Comparison of ENCODE assay signal across 9 cellular contexts in the genomic region with DNA sequence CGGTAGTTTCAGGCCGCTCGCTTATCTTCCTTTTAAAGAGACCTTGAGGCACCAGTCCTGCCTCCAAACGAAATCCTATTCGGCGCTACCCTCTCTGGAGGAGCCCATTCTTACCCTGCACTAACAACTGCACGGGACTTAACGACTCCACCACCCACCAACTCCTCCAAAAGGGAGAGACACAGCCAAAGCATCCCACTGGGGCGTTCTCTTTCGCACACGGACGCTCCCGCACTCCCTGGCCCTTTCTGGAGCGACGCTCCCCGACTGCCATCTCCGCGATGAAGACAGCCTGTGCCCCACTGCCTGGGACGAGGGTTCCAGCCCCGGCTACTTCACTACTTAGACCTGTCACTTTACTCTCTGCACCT. TPM values are rescaled to one million over a fixed set of nuclear protein-coding genes. Genes with fewer than 3 reads are reported as not detected.
A peak's percentile ranks its signal among the peaks of the same experiment; 100 is the strongest.
DNase-seq lines count a peak whose midpoint lies in the region; ATAC-seq, FAIRE-seq and TF ChIP-seq lines count a peak whose summit lies in the region.
"Had no signal": no experiment of that assay in that cellular context is flagged by ENCODE, and none has a peak within 500 bp of the region (broad histone marks: within the 10 kb centered on the region; RNA-seq: fewer than 3 reads in every experiment).

No MANE protein-coding gene starts in this region.

- no peak for TF ChIP-seq POLR2A in K562 (conservative IDR thresholded peaks at IDR 0.05)

- intact Hi-C loops in K562 (cut with micrococcal nuclease), result loop anchor here (2.0 kb wide), 1 partner anchor 32 kb away; no protein-coding TSS in a partner anchor

- H3K4me1 ChIP-seq in K562 (replicated peaks in 1 of 2; ENCODE audit: control insufficient read depth in 2 of 2, insufficient read depth in 2 of 2, low read length in 2 of 2), result peaks cover 13 to 31% of the 10 kb centered on the region in 2 experiments
- peaks cover 5% of the 10 kb centered on the region for H3K4me1 ChIP-seq in keratinocyte (ENCODE audit: control insufficient read depth, extremely low read depth, insufficient read depth, low read length)
- peaks cover 0 to 25% (median 20%) of the 10 kb centered on the region in 5 donors for H3K4me1 ChIP-seq in subcutaneous abdominal adipose tissue (ENCODE audit: control insufficient read depth in 5 of 5, insufficient read depth in 5 of 5, low read length in 5 of 5)

- FAIRE-seq in K562 (lab: Jason Lieb, UNC) (no peak), keratinocyte (lab: Jason Lieb, UNC) (no peak)

- H3K9me1 ChIP-seq in K562 (ENCODE audit: control insufficient read depth, insufficient read depth, low read length) (no peaks in the 10 kb centered on the region), keratinocyte (ENCODE audit: control insufficient read depth, extremely low read depth, insufficient read depth, low read length) (no peaks in the 10 kb centered on the region)

- no peaks in the 10 kb centered on the region for H3K27me3 ChIP-seq in K562 (ENCODE audit: control insufficient read depth in 2 of 2, insufficient read depth in 2 of 2, low read length in 2 of 2)
- H3K27me3 ChIP-seq in keratinocyte (ENCODE audit: control insufficient read depth, extremely low read depth, insufficient read depth, low read length), result no peaks in the 10 kb centered on the region
- H3K27me3 ChIP-seq in subcutaneous abdominal adipose tissue (ENCODE audit: control insufficient read depth in 5 of 5, insufficient read depth in 4 of 5, low read length in 5 of 5), result no peaks in the 10 kb centered on the region

- in situ Hi-C loops in K562 (cut with MboI), result loop anchor here (25.0 kb wide), 1 partner anchor 570 kb away; a partner anchor contains a TSS

- H3K4me3 ChIP-seq in GM12875 (ENCODE audit: low read depth, low read length), result peak overlapping the region; percentile 87
- H3K4me3 ChIP-seq in K562, result peak overlapping the region; percentile 61
- peak overlapping the region; percentile 49 to 76 (median 68) for H3K4me3 ChIP-seq in keratinocyte (ENCODE audit: control insufficient read depth in 2 of 3, extremely low read depth in 1 of 3, insufficient read depth in 2 of 3, low read depth in 1 of 3, low read length in 3 of 3)
- peak overlapping the region; percentile 72 to 88 (median 84) for H3K4me3 ChIP-seq in subcutaneous abdominal adipose tissue (ENCODE audit: low read depth in 1 of 5, low read length in 5 of 5)

- WGBS in K562 (ENCODE audit: insufficient coverage, low coverage, missing lambda C conversion rate), result 1% methylated on average over 13 of the region's 20 CpGs

- H3K79me2 ChIP-seq in K562 (ENCODE audit: control insufficient read depth, insufficient read depth, low read length) (no peaks in the 10 kb centered on the region; the same call in 2 of the 3 replicates), keratinocyte (ENCODE audit: control insufficient read depth, insufficient read depth, low read length) (no peaks in the 10 kb centered on the region)

- dilution Hi-C loops in keratinocyte (cut with MboI; ENCODE audit: extremely low pct_ligation_motif_present, low sequenced_read_pairs), result no loop called here

- H4K20me1 ChIP-seq in K562 (replicated peaks; ENCODE audit: control insufficient read depth, insufficient read depth, low read length) (no peaks in the 10 kb centered on the region), keratinocyte (ENCODE audit: control insufficient read depth, extremely low read depth, insufficient read depth, low read length) (no peaks in the 10 kb centered on the region)

- TF ChIP-seq CTCF in GM12875 (IDR thresholded peaks at IDR 0.05; ENCODE audit: borderline replicate concordance, insufficient read depth, low read depth, low read length), result no peak
- TF ChIP-seq CTCF in K562 (IDR thresholded peaks at IDR 0.05 in 2 of 3, conservative IDR thresholded peaks at IDR 0.05 in 1 of 3; ENCODE audit: insufficient read depth in 2 of 3, low read depth in 1 of 3, low read length in 3 of 3), result no peak
- TF ChIP-seq CTCF in keratinocyte (optimal IDR thresholded peaks at IDR 0.05 in 1 of 3, IDR thresholded peaks at IDR 0.05 in 1 of 3, conservative IDR thresholded peaks at IDR 0.05 in 1 of 3; ENCODE audit: extremely low read depth in 1 of 3, insufficient read depth in 2 of 3, low read length in 3 of 3), result no peak

- H3K27ac ChIP-seq in K562 (ENCODE audit: extremely low read depth, low read depth, low read length), result peak overlapping the region; percentile 69; the same call in 1 of the 3 replicates
- H3K27ac ChIP-seq in keratinocyte (ENCODE audit: control insufficient read depth, insufficient read depth, low read length), result no peak overlapping the region
- peak overlapping the region; percentile 90 for H3K27ac ChIP-seq in subcutaneous abdominal adipose tissue (ENCODE audit: low read depth, low read length)
- H3K27ac ChIP-seq: SK-N-MC had no signal

- no peaks in the 10 kb centered on the region for H3K36me3 ChIP-seq in K562 (ENCODE audit: control insufficient read depth, insufficient read depth, low read length)
- no peaks in the 10 kb centered on the region for H3K36me3 ChIP-seq in keratinocyte (ENCODE audit: control insufficient read depth in 2 of 2, extremely low read depth in 1 of 2, insufficient read depth in 2 of 2, low read length in 2 of 2)
- no peaks in the 10 kb centered on the region for H3K36me3 ChIP-seq in subcutaneous abdominal adipose tissue (ENCODE audit: control insufficient read depth in 5 of 5, insufficient read depth in 5 of 5, low read length in 5 of 5)

- ATAC-seq in HG03280 (IDR thresholded peaks at IDR 0.05; ENCODE audit: unreplicated experiment) (peak; percentile 1), K562 (peak; percentile 43), GM19023 (IDR thresholded peaks at IDR 0.05; ENCODE audit: unreplicated experiment) (no peak)

- BruUV-seq in K562 (replicated peaks; lab: Mats Ljungman, UMichigan), result TSS peak; percentile 61

- TF ChIP-seq EP300 in K562 (IDR thresholded peaks at IDR 0.05; ENCODE audit: low read length), result no peak

- TF ChIP-seq RAD21 in K562 (CRISPR knock-in tag; conservative IDR thresholded peaks at IDR 0.05 in 1 of 2, IDR thresholded peaks at IDR 0.05 in 1 of 2), result no peak

- H3K9me3 ChIP-seq in K562 (replicated peaks; ENCODE audit: control insufficient read depth, insufficient read depth, low read depth, low read length) (no peaks in the 10 kb centered on the region), keratinocyte (ENCODE audit: control insufficient read depth, low read depth, low read length) (no peaks in the 10 kb centered on the region), subcutaneous abdominal adipose tissue (ENCODE audit: control insufficient read depth in 5 of 5, low read length in 5 of 5) (no peaks in the 10 kb centered on the region)

- H3K4me2 ChIP-seq in K562 (ENCODE audit: insufficient read depth, low read length) (peak overlapping the region; percentile 72), keratinocyte (ENCODE audit: control insufficient read depth, extremely low read depth, insufficient read depth, low read depth, low read length) (peak overlapping the region; percentile 89)

- CTCF ChIA-PET in K562 (lab: Yijun Ruan, JAX; ENCODE audit: low intra/inter-chr PET ratio), result no interaction called here

- DNase-seq in K562 (ENCODE audit: extremely low read depth in 1 of 4, low spot score in 3 of 4) (peak in 1 of 4 experiments; percentile 30), keratinocyte (ENCODE audit: low read depth, low spot score) (no peak), CD1c-positive myeloid dendritic cell (ENCODE audit: extremely low spot score) (no peak)
- DNase-seq in activated CD4-positive, alpha-beta T cell treated with anti-CD3 and anti-CD28 coated beads for 4 hours, result no peak

- POLR2A ChIA-PET in K562 (lab: Yijun Ruan, JAX), result interaction anchor here (0.7 to 1.6 kb wide), 4 partner anchors 9 to 82 kb away, joined by 3 to 4 read pairs (median 3); no protein-coding TSS in a partner anchor

- H3K9ac ChIP-seq in K562 (ENCODE audit: insufficient read depth in 1 of 2, low read depth in 2 of 2, low read length in 2 of 2), result peak overlapping the region; percentile 51 to 95
- peak overlapping the region; percentile 74 for H3K9ac ChIP-seq in keratinocyte (ENCODE audit: control insufficient read depth, extremely low read depth, insufficient read depth, low read length)
- H3K9ac ChIP-seq in subcutaneous abdominal adipose tissue (ENCODE audit: low read length in 5 of 5), result peak overlapping the region; percentile 75 to 91 (median 88)

- H2AFZ ChIP-seq in K562 (ENCODE audit: low read depth, low read length), result peak overlapping the region; percentile 82
- H2AFZ ChIP-seq in keratinocyte (ENCODE audit: control insufficient read depth, low read length), result peak overlapping the region; percentile 99

RNA-seq across cellular contexts. Expression of a gene that starts 0.6 kb away (rescaled TPM):
- total RNA-seq in K562 (2011; cell fraction: chromatin; rRNA removed; ENCODE audit: low replicate concordance), result 11.5 and 32.3 TPM in 2 replicates
- 9.7 and 12.8 TPM in 2 replicates for total RNA-seq in K562 (2011; cell fraction: nucleolus; rRNA removed)
- 19.5 and 23.9 TPM in 2 replicates for total RNA-seq in K562 (2011; cell fraction: nucleoplasm; rRNA removed)
- total RNA-seq in K562 (2014; rRNA removed) (6.9 and 12.4 TPM in 2 replicates), K562 (2014; rRNA removed; fragmentation: Illumina TruSeq; extraction: Trizol) (9.2 and 9.4 TPM in 2 replicates), K562 (2015; rRNA removed; fragmentation: Illumina TruSeq; extraction: Trizol) (14.6 and 15.0 TPM in 2 replicates), K562 (2021) (6.8 and 7.3 TPM in 2 replicates)
- polyA plus RNA-seq in K562 (2011; rRNA removed) (14.0 and 15.1 TPM in 2 replicates), K562 (2014; fragmentation: Illumina TruSeq; extraction: Trizol) (7.8 and 7.9 TPM in 2 replicates), K562 (2014; fragmentation: Nextera tagmentation; extraction: Ambion mirVana) (1 to 10 TPM; 1.6 to 2.9 TPM), K562 (2014; rRNA removed) (6.5 and 7.6 TPM in 2 replicates), keratinocyte (4.6 to 7.9 TPM (median 6.2 TPM) in 3 replicates)
- polyA plus RNA-seq in K562 (2011; cell fraction: cytosol; rRNA removed), result 4.3 and 9.1 TPM in 2 replicates
- polyA plus RNA-seq in K562 (2011; cell fraction: nucleus; rRNA removed), result 10.0 and 14.7 TPM in 2 replicates
- 10.4 and 20.1 TPM in 2 replicates for polyA plus RNA-seq in K562 (2012)
- 17.3 and 21.2 TPM in 2 replicates for polyA minus RNA-seq in K562 (2011; rRNA and poly(A)+ RNA removed)
- 8.4 and 10.6 TPM in 2 replicates for polyA minus RNA-seq in K562 (2011; cell fraction: cytosol; rRNA and poly(A)+ RNA removed)
- 12.8 and 14.8 TPM in 2 replicates for polyA minus RNA-seq in K562 (2011; cell fraction: nucleus; rRNA and poly(A)+ RNA removed)
- 1.9 TPM for polyA plus RNA-seq in keratinocyte (2011; ENCODE audit: low read depth)
- 2.1 and 3.6 TPM in 2 replicates for polyA plus RNA-seq in keratinocyte (2011; cell fraction: cytosol; rRNA removed)
- polyA plus RNA-seq in keratinocyte (2011; cell fraction: nucleus; rRNA removed), result 7.6 and 10.5 TPM in 2 replicates
- 3.4 and 4.3 TPM in 2 replicates for polyA plus RNA-seq in keratinocyte (2012; ENCODE audit: low replicate concordance)
- 1.8 to 7.1 TPM (median 6.7 TPM) in 3 replicates for polyA minus RNA-seq in keratinocyte
- 5.2 TPM for polyA minus RNA-seq in keratinocyte (2011; cell fraction: cytosol; rRNA and poly(A)+ RNA removed)
- 6.2 and 14.7 TPM in 2 replicates for polyA minus RNA-seq in keratinocyte (2011; cell fraction: nucleus; rRNA and poly(A)+ RNA removed)

RNA-seq across cellular contexts. Expression of a gene that starts 12.6 kb away (rescaled TPM):
- not detected in 2 replicates for total RNA-seq in K562 (2011; cell fraction: chromatin; rRNA removed; ENCODE audit: low replicate concordance)
- total RNA-seq in K562 (2011; cell fraction: nucleolus; rRNA removed), result not detected in 2 replicates
- total RNA-seq in K562 (2011; cell fraction: nucleoplasm; rRNA removed), result not detected in 2 replicates
- total RNA-seq in K562 (2014; rRNA removed), result 0.04 TPM in 1 of 2 replicates, not detected in the other
- total RNA-seq in K562 (2014; rRNA removed; fragmentation: Illumina TruSeq; extraction: Trizol), result 0.03 TPM in 1 of 2 replicates, not detected in the other
- 0.11 and 0.26 TPM in 2 replicates for total RNA-seq in K562 (2015; rRNA removed; fragmentation: Illumina TruSeq; extraction: Trizol)
- total RNA-seq in K562 (2021), result 0.04 TPM in 2 replicates
- polyA plus RNA-seq in K562 (2011; rRNA removed), result not detected in 2 replicates
- polyA plus RNA-seq in K562 (2011; cell fraction: cytosol; rRNA removed), result not detected in 2 replicates
- polyA plus RNA-seq in K562 (2011; cell fraction: nucleus; rRNA removed), result not detected in 2 replicates
- 0.05 and 0.14 TPM in 2 replicates for polyA plus RNA-seq in K562 (2012)
- not detected in 2 replicates for polyA plus RNA-seq in K562 (2014; fragmentation: Illumina TruSeq; extraction: Trizol)
- under 1 TPM in 1 of 2 experiments, not detected in 1; 0.03 TPM for polyA plus RNA-seq in K562 (2014; fragmentation: Nextera tagmentation; extraction: Ambion mirVana)
- not detected in 2 replicates for polyA plus RNA-seq in K562 (2014; rRNA removed)
- polyA minus RNA-seq in K562 (2011; rRNA and poly(A)+ RNA removed), result not detected in 2 replicates
- not detected in 2 replicates for polyA minus RNA-seq in K562 (2011; cell fraction: cytosol; rRNA and poly(A)+ RNA removed)
- polyA minus RNA-seq in K562 (2011; cell fraction: nucleus; rRNA and poly(A)+ RNA removed), result not detected in 2 replicates
- polyA plus RNA-seq in keratinocyte, result not detected in 3 replicates
- not detected for polyA plus RNA-seq in keratinocyte (2011; ENCODE audit: low read depth)
- polyA plus RNA-seq in keratinocyte (2011; cell fraction: cytosol; rRNA removed), result not detected in 2 replicates
- not detected in 2 replicates for polyA plus RNA-seq in keratinocyte (2011; cell fraction: nucleus; rRNA removed)
- not detected in 2 replicates for polyA plus RNA-seq in keratinocyte (2012; ENCODE audit: low replicate concordance)
- not detected in 3 replicates for polyA minus RNA-seq in keratinocyte
- not detected for polyA minus RNA-seq in keratinocyte (2011; cell fraction: cytosol; rRNA and poly(A)+ RNA removed)
- polyA minus RNA-seq in keratinocyte (2011; cell fraction: nucleus; rRNA and poly(A)+ RNA removed), result not detected in 2 replicates
